Comparison of ENCODE assay signal across 8 cellular contexts in the genomic region with DNA sequence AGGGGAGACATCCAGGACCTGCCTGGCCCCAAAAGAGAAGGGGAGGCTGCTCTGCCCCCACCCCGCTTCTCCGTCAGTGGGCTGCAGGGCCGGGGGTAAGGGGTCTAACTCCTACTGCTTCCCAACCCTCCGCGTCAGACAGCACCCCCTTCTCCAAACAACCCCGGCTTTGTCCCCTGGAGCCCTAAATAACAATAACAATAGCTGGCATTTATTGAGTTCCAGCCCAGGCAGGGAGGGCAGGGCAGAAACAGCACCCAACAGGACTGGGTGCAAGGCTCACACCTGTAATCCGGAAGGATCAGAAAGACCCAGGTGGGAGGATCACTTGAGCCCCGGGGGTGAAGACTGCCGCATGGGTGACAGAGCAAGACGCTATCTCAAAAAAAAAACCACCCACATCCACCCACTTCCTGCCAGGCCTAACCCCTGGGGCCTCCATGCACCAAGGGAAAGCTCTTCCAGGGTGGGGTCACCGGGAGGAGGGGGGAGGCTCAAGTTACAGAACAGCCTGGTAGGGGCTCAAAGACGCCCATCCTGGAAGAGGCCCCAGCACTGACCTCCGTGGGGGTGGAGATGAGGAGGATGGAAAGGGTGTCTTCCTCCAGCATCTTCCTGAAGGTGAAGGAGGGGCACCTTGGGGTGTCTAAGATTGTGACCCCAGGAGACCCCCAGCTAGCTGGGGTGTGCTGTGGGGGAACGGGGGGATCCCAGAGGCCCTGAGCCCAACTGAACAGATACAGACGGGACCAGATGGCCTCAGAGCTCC. TPM values are rescaled to one million over a fixed set of nuclear protein-coding genes. Genes with fewer than 3 reads are reported as not detected.
A peak's percentile ranks its signal among the peaks of the same experiment; 100 is the strongest.
DNase-seq lines count a peak whose midpoint lies in the region; ATAC-seq and TF ChIP-seq lines count a peak whose summit lies in the region.

No MANE protein-coding gene starts in this region.

- no peaks in the 10 kb centered on the region for H3K36me3 Mint-ChIP-seq in T-helper 17 cell (ENCODE audit: low read depth)

- H3K27me3 Mint-ChIP-seq in T-helper 17 cell = no peaks in the 10 kb centered on the region

- ATAC-seq in HG02870 (IDR thresholded peaks at IDR 0.05; ENCODE audit: unreplicated experiment) (peak; percentile 16), T-helper 17 cell (peak; percentile 63)

- H3K36me3 ChIP-seq in GM06990 (ENCODE audit: control insufficient read depth, insufficient read depth, low read length) = no peaks in the 10 kb centered on the region

- peak overlapping the region; percentile 88 for H3K27ac Mint-ChIP-seq in T-helper 17 cell

- no peaks in the 10 kb centered on the region for H3K27me3 ChIP-seq in GM06990 (replicated peaks; ENCODE audit: control insufficient read depth, insufficient read depth, low read length)

- H3K9me3 ChIP-seq in T-helper 17 cell (ENCODE audit: control insufficient read depth, low read length, poor library complexity, severe bottlenecking) = no peaks in the 10 kb centered on the region

- H3K4me3 ChIP-seq in GM06990 (replicated peaks; ENCODE audit: low read depth, low read length) = peak overlapping the region; percentile 23; the same call in 1 of the 2 replicates

- peak overlapping the region; percentile 82 for H3K4me3 Mint-ChIP-seq in T-helper 17 cell

- peak; percentile 85 for DNase-seq in GM06990 (ENCODE audit: extremely low read depth, insufficient read length)
- peak; percentile 37 to 48 (median 44) for DNase-seq in T-helper 17 cell
- DNase-seq in glomerular visceral epithelial cell (ENCODE audit: extremely low spot score) = peak; percentile 39
- no peak for DNase-seq in NCI-H2107 (lab: John Stamatoyannopoulos, UW)
- DNase-seq in SK-N-DZ (ENCODE audit: low spot score) = no peak
- DNase-seq in ecto neural progenitor cell (ENCODE audit: low spot score) = no peak
- DNase-seq in GM03348 (ENCODE audit: low spot score) = no peak

- H3K4me1 Mint-ChIP-seq in T-helper 17 cell = peaks cover 13% of the 10 kb centered on the region

- TF ChIP-seq CTCF in GM06990 (IDR thresholded peaks at IDR 0.05; ENCODE audit: insufficient read depth, low read length, poor library complexity, severe bottlenecking) = no peak

RNA-seq across cellular contexts. Expression of gene FNDC11, which starts 1.3 kb away (rescaled TPM):
- under 1 TPM; 0.44 to 0.99 TPM for total RNA-seq in T-helper 17 cell
- 0.09 and 0.43 TPM in 2 replicates for polyA plus RNA-seq in SK-N-DZ (2014; cell fraction: cytosol; rRNA removed)
- polyA plus RNA-seq in SK-N-DZ (2014; cell fraction: nucleus; rRNA removed) = 0.76 and 0.86 TPM in 2 replicates

RNA-seq across cellular contexts. Expression of gene SRMS, which starts 5.1 kb away (rescaled TPM):
- total RNA-seq in T-helper 17 cell = not detected
- polyA plus RNA-seq in SK-N-DZ (2014; cell fraction: cytosol; rRNA removed) = not detected in 2 replicates
- polyA plus RNA-seq in SK-N-DZ (2014; cell fraction: nucleus; rRNA removed) = not detected in 2 replicates

RNA-seq across cellular contexts. Expression of gene PTK6, which starts 15.5 kb away (rescaled TPM):
- under 1 TPM; 0.50 to 0.80 TPM for total RNA-seq in T-helper 17 cell
- polyA plus RNA-seq in SK-N-DZ (2014; cell fraction: cytosol; rRNA removed) = not detected in 2 replicates
- not detected in 2 replicates for polyA plus RNA-seq in SK-N-DZ (2014; cell fraction: nucleus; rRNA removed)

RNA-seq across cellular contexts. Expression of gene HELZ2, which starts 21.4 kb away (rescaled TPM):
- total RNA-seq in T-helper 17 cell = 10 to 100 TPM; 48.0 to 54.8 TPM
- polyA plus RNA-seq in SK-N-DZ (2014; cell fraction: cytosol; rRNA removed) = 0.23 and 0.97 TPM in 2 replicates
- polyA plus RNA-seq in SK-N-DZ (2014; cell fraction: nucleus; rRNA removed) = 0.69 and 1.7 TPM in 2 replicates

RNA-seq across cellular contexts. Expression of gene PPDPF, which starts 32.1 kb away (rescaled TPM):
- 100 to 1,000 TPM; 149 to 271 TPM for total RNA-seq in T-helper 17 cell
- polyA plus RNA-seq in SK-N-DZ (2014; cell fraction: cytosol; rRNA removed) = 57.4 and 64.4 TPM in 2 replicates
- 31.6 and 40.3 TPM in 2 replicates for polyA plus RNA-seq in SK-N-DZ (2014; cell fraction: nucleus; rRNA removed)

Comparison
In these comparisons a context has a peak if more than half of its experiments do, and no peak if none do; other contexts are left out.
1. DNase-seq: peak in GM06990 (single experiment), T-helper 17 cell (3 of 3) and glomerular visceral epithelial cell (single experiment); none in NCI-H2107 (single experiment), SK-N-DZ (single experiment), ecto neural progenitor cell (single experiment) and GM03348 (single experiment).